ENCODE assay signal across 10 cellular contexts in the genomic region with DNA sequence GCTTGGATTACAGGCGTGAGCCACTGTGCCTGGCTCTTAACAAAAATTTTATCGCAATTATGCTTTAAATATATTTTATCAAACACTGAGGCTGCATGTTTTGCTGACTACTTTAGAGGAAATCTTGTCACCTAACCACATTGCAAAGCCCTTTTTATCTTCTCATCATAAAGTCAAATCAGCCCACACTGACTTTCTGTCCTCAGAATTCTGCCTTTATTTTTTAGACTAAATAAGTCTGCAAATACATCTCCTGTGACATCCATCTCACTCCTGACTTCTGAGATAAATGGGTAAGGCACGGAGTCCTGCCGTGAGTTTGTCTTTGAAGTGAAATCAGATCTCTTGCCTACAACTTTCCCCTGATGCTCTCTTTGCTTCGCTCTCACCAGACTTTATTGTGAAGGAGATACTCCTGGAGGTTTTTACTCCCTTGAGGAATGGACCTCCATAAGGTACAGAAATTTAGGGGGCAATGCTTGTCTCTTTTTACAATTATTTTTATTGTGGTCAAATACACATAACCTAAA. TPM values are rescaled to one million over a fixed set of nuclear protein-coding genes. Genes with fewer than 3 reads are reported as not detected.
"Had no signal": no experiment of that assay in that cellular context is flagged by ENCODE, and none has a peak within 500 bp of the region (broad histone marks: within the 10 kb centered on the region; RNA-seq: fewer than 3 reads in every experiment).

No MANE protein-coding gene starts in this region.

- ATAC-seq: HCT116 had no signal

- H3K4me3 ChIP-seq: GM23248, HAP-1 had no signal

- H3K27ac ChIP-seq: GM23248 had no signal

- H3K36me3 ChIP-seq: HAP-1 had no signal

- H3K4me3 Mint-ChIP-seq: HFFc6 had no signal

- DNase-seq: GM23248, GOT3, H7, HFFc6, IMR-90, KBM-7 had no signal

- H3K9me3 ChIP-seq: HAP-1 had no signal

- H3K9me3 Mint-ChIP-seq: HFFc6 had no signal

- H3K9ac ChIP-seq: GM23248 had no signal

- H3K4me1 ChIP-seq: HAP-1 had no signal

- H3K27ac Mint-ChIP-seq: HFFc6 had no signal

RNA-seq across cellular contexts. Expression of a gene that starts 23.5 kb away (rescaled TPM):
- total RNA-seq: GM23248, H4, H7, HFFc6, HT-29, IMR-90 had no signal
- polyA plus RNA-seq: GM23248, IMR-90 had no signal
